In the genomic region with DNA sequence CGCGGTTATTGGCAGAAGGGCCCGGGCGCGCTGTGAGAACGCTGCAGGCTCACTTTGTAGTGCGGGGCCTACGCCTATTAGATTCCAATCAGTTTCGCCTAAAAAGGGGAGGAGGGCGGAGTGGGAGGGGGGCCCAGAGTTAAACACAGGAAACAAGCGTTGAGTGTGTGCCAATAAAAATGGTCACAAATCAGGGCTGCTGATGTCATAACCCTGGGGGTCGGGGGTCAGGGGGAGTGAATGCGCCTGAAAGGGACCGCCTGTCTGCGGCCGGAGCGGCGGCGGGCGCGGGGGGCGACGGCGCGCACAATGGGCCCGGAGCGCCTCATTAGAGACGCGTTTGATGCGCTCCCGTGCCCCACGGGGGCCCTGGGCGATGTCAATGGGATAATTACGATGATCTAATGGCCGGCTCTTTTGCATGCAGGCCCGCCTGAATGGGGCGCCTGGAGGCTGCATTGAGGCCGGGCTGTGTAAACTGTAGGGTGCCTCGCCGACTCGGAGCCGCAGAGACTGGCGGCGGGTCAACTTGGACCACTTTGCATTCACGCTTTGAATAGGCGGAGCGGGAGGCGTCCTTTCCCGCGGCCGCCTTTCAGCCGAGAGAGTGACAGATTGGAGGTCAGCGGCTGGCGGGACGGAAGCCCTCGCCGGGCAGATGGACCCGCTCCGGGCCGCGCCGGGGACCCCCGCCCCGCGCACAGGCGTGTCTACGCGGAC, we compare ENCODE assay signal across 10 cellular contexts.
DNase-seq lines count a peak whose midpoint lies in the region; ATAC-seq and TF ChIP-seq lines count a peak whose summit lies in the region.
"Had no signal": no experiment of that assay in that cellular context is flagged by ENCODE, and none has a peak within 500 bp of the region (broad histone marks: within the 10 kb centered on the region; RNA-seq: fewer than 3 reads in every experiment).

No MANE protein-coding gene starts in this region.

- no TSS peak for BruUV-seq in Caco-2 (replicated peaks; lab: Mats Ljungman, UMichigan)

- H3K27me3 ChIP-seq in Caco-2 (replicated peaks; ENCODE audit: control insufficient read depth, insufficient read depth, low read length) (no peaks in the 10 kb centered on the region), neuronal stem cell (ENCODE audit: control insufficient read depth in 3 of 3, insufficient read depth in 3 of 3, low read depth in 1 of 3, low read length in 3 of 3) (peaks cover 6 to 96% (median 50%) of the 10 kb centered on the region in 3 experiments), brain microvascular endothelial cell (replicated peaks) (peaks cover 64% of the 10 kb centered on the region)

- no peak overlapping the region for H3K4ac ChIP-seq in neuronal stem cell (ENCODE audit: low read length)

- peak overlapping the region; percentile 53 for H3K4me3 Mint-ChIP-seq in Caco-2 (ENCODE audit: unreplicated experiment)
- H3K4me3 Mint-ChIP-seq in endothelial cell (ENCODE audit: unreplicated experiment) = peak overlapping the region; percentile 82

- no peak overlapping the region for H4K8ac ChIP-seq in neuronal stem cell (ENCODE audit: low read depth, low read length)

- H2AK5ac ChIP-seq in neuronal stem cell (ENCODE audit: low read depth, low read length) = no peak overlapping the region

- H3K4me1 ChIP-seq in Caco-2 = no peaks in the 10 kb centered on the region; the same call in 1 of the 2 replicates
- H3K4me1 ChIP-seq in neuronal stem cell (ENCODE audit: control insufficient read depth in 2 of 2, insufficient read depth in 1 of 2, low read depth in 1 of 2, low read length in 2 of 2) = peaks cover 6 to 7% of the 10 kb centered on the region in 2 donors

- no peak for ATAC-seq in GM18861 (IDR thresholded peaks at IDR 0.05; ENCODE audit: unreplicated experiment)

- H3K9me3 Mint-ChIP-seq in Caco-2 (ENCODE audit: unreplicated experiment) = no peaks in the 10 kb centered on the region
- no peaks in the 10 kb centered on the region for H3K9me3 Mint-ChIP-seq in endothelial cell (ENCODE audit: unreplicated experiment)

- H3K4me2 ChIP-seq in neuronal stem cell (ENCODE audit: insufficient read depth, low read length, poor library complexity, severe bottlenecking) = peak overlapping the region; percentile 81

- H3K18ac ChIP-seq in neuronal stem cell (ENCODE audit: low read length) = peak overlapping the region; percentile 71

- H3K36me3 Mint-ChIP-seq in Caco-2 (ENCODE audit: insufficient read depth, unreplicated experiment) (no peaks in the 10 kb centered on the region), endothelial cell (ENCODE audit: low read depth, unreplicated experiment) (no peaks in the 10 kb centered on the region)

- POLR2A ChIA-PET in Caco-2 (lab: Charles Lee) = no interaction called here

- no peak overlapping the region for H2BK15ac ChIP-seq in neuronal stem cell (ENCODE audit: low read length)

- TF ChIP-seq CTCF in Caco-2 (IDR thresholded peaks at IDR 0.05; ENCODE audit: insufficient read depth in 1 of 2, low read depth in 1 of 2, low read length in 1 of 2, severe bottlenecking in 1 of 2, unreplicated experiment in 1 of 2) (no peak), HFF-Myc (IDR thresholded peaks at IDR 0.05; ENCODE audit: low read depth, low read length, missing control alignments) (no peak), endothelial cell (IDR thresholded peaks at IDR 0.05; ENCODE audit: unreplicated experiment) (no peak), brain microvascular endothelial cell (IDR thresholded peaks at IDR 0.05; ENCODE audit: low read depth, low read length, missing control alignments) (no peak)

- no peak overlapping the region for H2BK12ac ChIP-seq in neuronal stem cell (ENCODE audit: low read length)

- peak in 1 of 2 experiments; percentile 59 for DNase-seq in Caco-2
- DNase-seq in HFF-Myc (ENCODE audit: extremely low read depth, low read depth) = no peak
- peak; percentile 25 for DNase-seq in endothelial cell (ENCODE audit: low spot score)
- DNase-seq in neuronal stem cell (ENCODE audit: low spot score) = peak; percentile 98
- no peak for DNase-seq in brain microvascular endothelial cell
- DNase-seq in NCI-H2029 treated with DMSO at 0.1 percent for 48 hours (lab: John Stamatoyannopoulos, UW) = no peak
- DNase-seq: activated T-cell treated with anti-CD3 and anti-CD28 coated beads for 4 hours; NCI-H1092 treated with DMSO at 0.1 percent for 48 hours; stimulated activated CD4-positive, alpha-beta T cell treated with anti-CD3 and anti-CD28 coated beads, Interleukin-4, amount 100 ng/mL, for 4 hours had no signal

- H2AFZ ChIP-seq in neuronal stem cell (ENCODE audit: low read length) = peak overlapping the region; percentile 88

- H3K9me3 ChIP-seq in Caco-2 (no peaks in the 10 kb centered on the region), neuronal stem cell (replicated peaks in 1 of 2; ENCODE audit: control insufficient read depth in 2 of 2, insufficient read depth in 1 of 2, low read depth in 1 of 2, low read length in 2 of 2) (peaks cover 0 to 2% of the 10 kb centered on the region in 2 donors)

- H3K36me3 ChIP-seq in Caco-2 (ENCODE audit: control insufficient read depth, insufficient read depth, low read length) (no peaks in the 10 kb centered on the region), neuronal stem cell (replicated peaks in 1 of 2; ENCODE audit: control insufficient read depth in 2 of 2, insufficient read depth in 2 of 2, low read length in 2 of 2) (no peaks in the 10 kb centered on the region), brain microvascular endothelial cell (replicated peaks) (no peaks in the 10 kb centered on the region)

- no peak overlapping the region for H3K27ac ChIP-seq in neuronal stem cell (replicated peaks; ENCODE audit: low read length)
- H3K27ac ChIP-seq in brain microvascular endothelial cell = no peak overlapping the region

- intact Hi-C loops in Caco-2 (cut with micrococcal nuclease; ENCODE audit: unreplicated experiment) = no loop called here

- H3K14ac ChIP-seq in neuronal stem cell (ENCODE audit: low read length) = no peak overlapping the region

- no peaks in the 10 kb centered on the region for H3K79me1 ChIP-seq in neuronal stem cell (ENCODE audit: low read depth, low read length)

- H2BK5ac ChIP-seq in neuronal stem cell (ENCODE audit: low read length) = no peak overlapping the region

- H3K27me3 Mint-ChIP-seq in Caco-2 (ENCODE audit: insufficient read depth, unreplicated experiment) = peaks cover 24% of the 10 kb centered on the region
- H3K27me3 Mint-ChIP-seq in endothelial cell (ENCODE audit: unreplicated experiment) = peaks cover 20% of the 10 kb centered on the region

- H2BK120ac ChIP-seq in neuronal stem cell (ENCODE audit: low read depth, low read length) = no peak overlapping the region

- H3K4me1 Mint-ChIP-seq in Caco-2 (ENCODE audit: low read depth, unreplicated experiment) (peaks cover 6% of the 10 kb centered on the region), endothelial cell (ENCODE audit: unreplicated experiment) (peaks cover 6% of the 10 kb centered on the region)

- in situ Hi-C loops in brain microvascular endothelial cell (cut with HindIII; ENCODE audit: low pct_ligation_motif_present, low sequenced_read_pairs) = no loop called here

- WGBS in neuronal stem cell (ENCODE audit: extremely low coverage in 2 of 2, insufficient read length in 2 of 2, insufficient replicate concordance in 1 of 2), 2 donors = no CpG with 5 or more reads among the region's 68 CpGs

- H3K9ac ChIP-seq in neuronal stem cell (ENCODE audit: low read depth, low read length, poor library complexity) = no peak overlapping the region

- H3K27ac Mint-ChIP-seq in Caco-2 (ENCODE audit: unreplicated experiment) (no peak overlapping the region), endothelial cell (ENCODE audit: unreplicated experiment) (no peak overlapping the region)

- no peak overlapping the region for H4K91ac ChIP-seq in neuronal stem cell (ENCODE audit: low read depth, low read length, poor library complexity)

- no peak overlapping the region for H3K4me3 ChIP-seq in Caco-2 (ENCODE audit: low read depth, low read length)
- peak overlapping the region; percentile 19 for H3K4me3 ChIP-seq in HFF-Myc (replicated peaks; ENCODE audit: low read depth, low read length)
- peak overlapping the region; percentile 18 to 69 for H3K4me3 ChIP-seq in neuronal stem cell (ENCODE audit: low read length in 2 of 2)
- H3K4me3 ChIP-seq in brain microvascular endothelial cell (ENCODE audit: low read depth, low read length) = no peak overlapping the region

- H3K23ac ChIP-seq in neuronal stem cell (ENCODE audit: low read depth, low read length, poor library complexity) = no peak overlapping the region

- CTCF ChIA-PET in Caco-2 (lab: Charles Lee) = no interaction called here

Comparison
In these comparisons a context has a peak if more than half of its experiments do, and no peak if none do; other contexts are left out.
1. DNase-seq: peak in endothelial cell (single experiment) and neuronal stem cell (single experiment); none in HFF-Myc (single experiment), brain microvascular endothelial cell (single experiment) and NCI-H2029 treated with DMSO at 0.1 percent for 48 hours (single experiment).
2. H3K4me3 ChIP-seq: peak in HFF-Myc (single experiment) and neuronal stem cell (2 of 2); none in Caco-2 (single experiment) and brain microvascular endothelial cell (single experiment).